Comparison of ENCODE assay signal across 8 cellular contexts in the genomic region with DNA sequence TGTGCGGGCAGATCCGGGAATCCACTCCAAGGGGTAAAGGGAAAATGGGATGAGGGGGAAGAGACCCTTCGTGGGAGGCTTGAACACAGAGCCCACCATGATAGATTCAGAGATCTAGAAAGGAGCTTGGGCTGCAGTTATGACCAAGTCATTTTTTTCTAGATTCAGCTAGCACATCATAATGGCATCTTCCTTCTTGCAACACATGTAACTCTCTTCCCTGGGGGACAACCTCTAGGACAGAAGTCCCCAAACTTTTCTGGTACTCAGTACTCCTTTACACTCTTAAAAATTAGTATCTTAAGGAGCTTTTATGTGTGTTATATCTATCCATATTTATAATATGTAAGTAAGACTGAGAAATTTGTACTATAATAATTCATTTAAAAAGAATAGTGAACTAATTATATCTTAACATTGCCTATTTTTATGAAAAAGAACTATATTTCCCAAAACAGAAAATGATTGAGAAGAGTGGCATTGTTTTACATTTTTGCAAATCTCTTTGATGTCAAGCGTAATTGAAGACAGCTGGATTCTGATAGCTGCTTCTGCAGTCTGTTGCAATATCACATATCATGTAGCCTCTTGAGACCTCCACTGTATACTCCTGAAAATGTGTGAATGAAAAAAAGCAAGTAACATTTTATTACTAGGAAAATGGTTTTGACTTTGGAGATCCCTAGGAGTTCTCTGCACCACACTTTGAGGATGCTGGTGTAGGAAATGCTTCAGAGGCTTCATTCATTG. TPM values are rescaled to one million over a fixed set of nuclear protein-coding genes. Genes with fewer than 3 reads are reported as not detected.
DNase-seq lines count a peak whose midpoint lies in the region; ATAC-seq and TF ChIP-seq lines count a peak whose summit lies in the region.

No MANE protein-coding gene starts in this region.

- H3K4me3 ChIP-seq in SK-N-SH (ENCODE audit: low read depth in 2 of 2, low read length in 1 of 2), result peak overlapping the region; percentile 88 to 91
- H3K4me3 ChIP-seq in sigmoid colon, result peak overlapping the region; percentile 58 to 84 (median 77)

- H3K36me3 ChIP-seq in SK-N-SH (replicated peaks in 1 of 2; ENCODE audit: control insufficient read depth in 1 of 2, insufficient read depth in 2 of 2, low read length in 1 of 2) (no peaks in the 10 kb centered on the region), sigmoid colon (no peaks in the 10 kb centered on the region)

- peaks cover 38% of the 10 kb centered on the region for H3K79me2 ChIP-seq in SK-N-SH (ENCODE audit: insufficient read depth)

- no peak for TF ChIP-seq POLR2A in sigmoid colon (IDR thresholded peaks at IDR 0.05)

- no peak for TF ChIP-seq RAD21 in SK-N-SH (IDR thresholded peaks at IDR 0.05; ENCODE audit: low read length)

- no peak for TF ChIP-seq CTCF in SK-N-SH (IDR thresholded peaks at IDR 0.05)
- TF ChIP-seq CTCF in sigmoid colon (IDR thresholded peaks at IDR 0.05), result no peak
- no peak for TF ChIP-seq CTCF in GM10266 (IDR thresholded peaks at IDR 0.05; ENCODE audit: control insufficient read depth, insufficient read depth, low read depth, missing control alignments)

- H2AFZ ChIP-seq in SK-N-SH (ENCODE audit: low read depth), result peak overlapping the region; percentile 79

- H3K4me1 ChIP-seq in SK-N-SH (ENCODE audit: control insufficient read depth in 1 of 2, insufficient read depth in 2 of 2, low read depth in 1 of 2, low read length in 1 of 2), result peaks cover 0 to 10% of the 10 kb centered on the region in 2 experiments; a peak in 2 of 4 replicates
- H3K4me1 ChIP-seq in sigmoid colon, result peaks cover 0 to 43% (median 35%) of the 10 kb centered on the region in 4 donors

- H3K4me2 ChIP-seq in SK-N-SH, result peak overlapping the region; percentile 79

- H3K27ac ChIP-seq in SK-N-SH (ENCODE audit: low read depth in 2 of 2, low read length in 1 of 2) (peak overlapping the region in 1 of 2 experiments; percentile 65; a peak in 2 of 4 replicates), sigmoid colon (peak overlapping the region; percentile 89 to 95 (median 92))

- H3K9me3 ChIP-seq in SK-N-SH, result no peaks in the 10 kb centered on the region
- no peaks in the 10 kb centered on the region for H3K9me3 ChIP-seq in sigmoid colon

- H4K20me1 ChIP-seq in SK-N-SH (ENCODE audit: insufficient read depth), result no peaks in the 10 kb centered on the region

- H3K9me2 ChIP-seq in SK-N-SH, result no peaks in the 10 kb centered on the region

- TF ChIP-seq EP300 in SK-N-SH (IDR thresholded peaks at IDR 0.05; ENCODE audit: borderline replicate concordance in 1 of 2, low read depth in 1 of 2, low read length in 1 of 2) (no peak), sigmoid colon (IDR thresholded peaks at IDR 0.05) (no peak)

- POLR2A ChIA-PET in SK-N-SH (lab: Yijun Ruan, JAX), result interaction anchor here (0.8 to 1.4 kb wide), 2 partner anchors 165 to 196 kb away, joined by 3 read pairs; no protein-coding TSS in a partner anchor

- CTCF ChIA-PET in SK-N-SH (lab: Yijun Ruan, JAX), result interaction anchor here (0.7 to 6.7 kb wide), 9 partner anchors 9 to 583 kb away, joined by 3 to 88 read pairs (median 3); a partner anchor contains a TSS

- no peak for DNase-seq in SK-N-SH
- peak; percentile 75 for DNase-seq in fibroblast of peridontal ligament (ENCODE audit: extremely low read depth)
- no peak for DNase-seq in sigmoid colon
- no peak for DNase-seq in NCI-H446 treated with DMSO at 0.1 percent for 48 hours (lab: John Stamatoyannopoulos, UW)
- no peak for DNase-seq in GM10266 (ENCODE audit: extremely low spot score)
- DNase-seq in activated CD8-positive, alpha-beta memory T cell treated with anti-CD3 and anti-CD28 coated beads for 24 hours, result no peak

- ATAC-seq in GM21526 (IDR thresholded peaks at IDR 0.05; ENCODE audit: low FRiP score, unreplicated experiment) (peak; percentile 0), esophagus mucosa (no peak)

- 24% methylated on average over 4 of the region's 4 CpGs for whole genome bisulfite sequencing in SK-N-SH (ENCODE audit: low lambda C conversion rate)
- whole genome bisulfite sequencing in sigmoid colon, 2 donors, result 26 to 32% methylated on average over 4 of the region's 4 CpGs

- peak overlapping the region; percentile 73 for H3K9ac ChIP-seq in SK-N-SH

- H3F3A ChIP-seq in SK-N-SH (replicated peaks; ENCODE audit: insufficient read depth), result no peaks in the 10 kb centered on the region

- intact Hi-C loops in sigmoid colon (cut with DNase I), result loop anchor here (5.0 kb wide), 1 partner anchor 72 kb away; no protein-coding TSS in a partner anchor

- H3K27me3 ChIP-seq in SK-N-SH (ENCODE audit: insufficient read depth) (no peaks in the 10 kb centered on the region), sigmoid colon (no peaks in the 10 kb centered on the region)

TF ChIP-seq in SK-N-SH, 30 proteins besides CTCF, POLR2A, EP300 and RAD21:
- TF ChIP-seq, protein P1, sequence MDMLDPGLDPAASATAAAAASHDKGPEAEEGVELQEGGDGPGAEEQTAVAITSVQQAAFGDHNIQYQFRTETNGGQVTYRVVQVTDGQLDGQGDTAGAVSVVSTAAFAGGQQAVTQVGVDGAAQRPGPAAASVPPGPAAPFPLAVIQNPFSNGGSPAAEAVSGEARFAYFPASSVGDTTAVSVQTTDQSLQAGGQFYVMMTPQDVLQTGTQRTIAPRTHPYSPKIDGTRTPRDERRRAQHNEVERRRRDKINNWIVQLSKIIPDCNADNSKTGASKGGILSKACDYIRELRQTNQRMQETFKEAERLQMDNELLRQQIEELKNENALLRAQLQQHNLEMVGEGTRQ (IDR thresholded peaks at IDR 0.05; ENCODE audit: borderline replicate concordance, low read depth, low read length), result no peak
- TF ChIP-seq ELF1 (IDR thresholded peaks at IDR 0.05), result no peak
- TF ChIP-seq, protein P2, sequence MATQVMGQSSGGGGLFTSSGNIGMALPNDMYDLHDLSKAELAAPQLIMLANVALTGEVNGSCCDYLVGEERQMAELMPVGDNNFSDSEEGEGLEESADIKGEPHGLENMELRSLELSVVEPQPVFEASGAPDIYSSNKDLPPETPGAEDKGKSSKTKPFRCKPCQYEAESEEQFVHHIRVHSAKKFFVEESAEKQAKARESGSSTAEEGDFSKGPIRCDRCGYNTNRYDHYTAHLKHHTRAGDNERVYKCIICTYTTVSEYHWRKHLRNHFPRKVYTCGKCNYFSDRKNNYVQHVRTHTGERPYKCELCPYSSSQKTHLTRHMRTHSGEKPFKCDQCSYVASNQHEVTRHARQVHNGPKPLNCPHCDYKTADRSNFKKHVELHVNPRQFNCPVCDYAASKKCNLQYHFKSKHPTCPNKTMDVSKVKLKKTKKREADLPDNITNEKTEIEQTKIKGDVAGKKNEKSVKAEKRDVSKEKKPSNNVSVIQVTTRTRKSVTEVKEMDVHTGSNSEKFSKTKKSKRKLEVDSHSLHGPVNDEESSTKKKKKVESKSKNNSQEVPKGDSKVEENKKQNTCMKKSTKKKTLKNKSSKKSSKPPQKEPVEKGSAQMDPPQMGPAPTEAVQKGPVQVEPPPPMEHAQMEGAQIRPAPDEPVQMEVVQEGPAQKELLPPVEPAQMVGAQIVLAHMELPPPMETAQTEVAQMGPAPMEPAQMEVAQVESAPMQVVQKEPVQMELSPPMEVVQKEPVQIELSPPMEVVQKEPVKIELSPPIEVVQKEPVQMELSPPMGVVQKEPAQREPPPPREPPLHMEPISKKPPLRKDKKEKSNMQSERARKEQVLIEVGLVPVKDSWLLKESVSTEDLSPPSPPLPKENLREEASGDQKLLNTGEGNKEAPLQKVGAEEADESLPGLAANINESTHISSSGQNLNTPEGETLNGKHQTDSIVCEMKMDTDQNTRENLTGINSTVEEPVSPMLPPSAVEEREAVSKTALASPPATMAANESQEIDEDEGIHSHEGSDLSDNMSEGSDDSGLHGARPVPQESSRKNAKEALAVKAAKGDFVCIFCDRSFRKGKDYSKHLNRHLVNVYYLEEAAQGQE (IDR thresholded peaks at IDR 0.05; ENCODE audit: low read depth, low read length), result no peak
- TF ChIP-seq MXI1 (IDR thresholded peaks at IDR 0.05; ENCODE audit: low read depth, low read length), result no peak
- TF ChIP-seq SMC3 (IDR thresholded peaks at IDR 0.05; ENCODE audit: low read depth, low read length), result no peak
- TF ChIP-seq GATA2 (CRISPR knock-in tag; IDR thresholded peaks at IDR 0.05), result no peak
- no peak for TF ChIP-seq FOXM1 (IDR thresholded peaks at IDR 0.05; ENCODE audit: low read depth)
- no peak for TF ChIP-seq JUND (IDR thresholded peaks at IDR 0.05)
- TF ChIP-seq, protein P3, sequence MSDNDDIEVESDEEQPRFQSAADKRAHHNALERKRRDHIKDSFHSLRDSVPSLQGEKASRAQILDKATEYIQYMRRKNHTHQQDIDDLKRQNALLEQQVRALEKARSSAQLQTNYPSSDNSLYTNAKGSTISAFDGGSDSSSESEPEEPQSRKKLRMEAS (IDR thresholded peaks at IDR 0.05; ENCODE audit: low read depth), result no peak
- TF ChIP-seq EZH2phosphoT487 (IDR thresholded peaks at IDR 0.05; ENCODE audit: borderline replicate concordance, low read depth), result no peak
- TF ChIP-seq FOXJ3 (CRISPR knock-in tag; IDR thresholded peaks at IDR 0.05), result no peak

RNA-seq across cellular contexts. Expression of a gene that starts 0.9 kb away (rescaled TPM):
- polyA plus RNA-seq in SK-N-SH (2012; rRNA removed) (25.4 and 33.7 TPM in 2 replicates), sigmoid colon (10 to 100 TPM; 11.4 to 20.6 (median 15.0) TPM)
- 26.8 and 27.9 TPM in 2 replicates for polyA plus RNA-seq in SK-N-SH (2012; cell fraction: cytosol; rRNA removed)
- polyA plus RNA-seq in SK-N-SH (2012; cell fraction: nucleus; rRNA removed), result 19.0 and 29.3 TPM in 2 replicates
- total RNA-seq in sigmoid colon (10 to 100 TPM; 37.2 to 54.2 (median 40.0) TPM), esophagus mucosa (14.0 TPM)
